In the genomic region with DNA sequence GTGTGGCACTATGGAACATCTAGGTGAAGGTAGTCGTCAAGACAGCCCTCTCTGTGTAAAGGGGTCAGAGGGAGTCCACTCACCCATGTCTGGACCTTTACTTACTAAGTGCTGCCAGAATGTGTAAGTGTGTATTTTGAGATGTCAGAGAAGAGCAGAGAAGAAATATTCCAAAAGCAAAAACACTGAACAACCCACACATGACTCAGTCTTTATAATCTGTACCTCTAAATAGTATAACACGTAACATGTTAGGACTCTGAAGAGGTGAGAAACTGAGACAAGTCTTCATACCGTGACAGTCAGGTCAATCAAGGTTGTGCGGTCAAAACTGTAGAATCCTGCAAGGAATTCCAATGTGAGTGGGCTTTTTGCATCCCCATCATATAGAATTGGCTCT, we compare ENCODE assay signal across 24 cellular contexts.
A peak's percentile ranks its signal among the peaks of the same experiment; 100 is the strongest.
DNase-seq lines count a peak whose midpoint lies in the region; ATAC-seq, FAIRE-seq and TF ChIP-seq lines count a peak whose summit lies in the region.
"Had no signal": no experiment of that assay in that cellular context is flagged by ENCODE, and none has a peak within 500 bp of the region (broad histone marks: within the 10 kb centered on the region; RNA-seq: fewer than 3 reads in every experiment).

No MANE protein-coding gene starts in this region.

- H2BK15ac ChIP-seq in mesendoderm (replicated peaks; ENCODE audit: low read depth): no peak overlapping the region

- no peak overlapping the region for H3K27ac Mint-ChIP-seq in activated CD4-positive, alpha-beta memory T cell treated with anti-CD3 and anti-CD28 coated beads, Interleukin-2, amount 10 ng/mL, durations not matched to agents 7 days and 5 days
- H3K27ac Mint-ChIP-seq: B cell; CD4-positive, alpha-beta T cell; CD8-positive, alpha-beta T cell had no signal

- no peaks in the 10 kb centered on the region for H3K79me1 ChIP-seq in mesendoderm (ENCODE audit: low read length)

- intact Hi-C loops in HepG2 (cut with micrococcal nuclease; ENCODE audit: unreplicated experiment) (no loop called here), right lobe of liver (cut with DNase I) (no loop called here), PC-9 (cut with micrococcal nuclease; ENCODE audit: unreplicated experiment) (no loop called here), psoas muscle (cut with DNase I) (no loop called here), lower leg skin (cut with DNase I; ENCODE audit: low total_unique reads) (no loop called here)

- H3K4me3 Mint-ChIP-seq in activated CD4-positive, alpha-beta memory T cell treated with anti-CD3 and anti-CD28 coated beads, Interleukin-2, amount 10 ng/mL, durations not matched to agents 7 days and 5 days: no peak overlapping the region
- H3K4me3 Mint-ChIP-seq: B cell; CD4-positive, alpha-beta T cell; CD8-positive, alpha-beta T cell had no signal

- H3K23ac ChIP-seq in mesendoderm (ENCODE audit: low read length): no peak overlapping the region

- DNase-seq in HepG2 (ENCODE audit: low spot score) (no peak), right lobe of liver (no peak), PC-9 (no peak), mesendoderm (no peak), psoas muscle (no peak), lower leg skin (ENCODE audit: low spot score in 2 of 2) (no peak), GM20000 (ENCODE audit: low spot score) (no peak)
- no peak for DNase-seq in activated CD4-positive, alpha-beta memory T cell treated with anti-CD3 and anti-CD28 coated beads, Interleukin-2, amount 10 ng/mL, durations not matched to agents 7 days and 5 days
- DNase-seq: AML-193; Caco-2; Calu3; CD4-positive, alpha-beta T cell; CD8-positive, alpha-beta T cell; DMS79 treated with DMSO at 0.1 percent for 48 hours; GF-D8 had no signal

- H3K4me1 ChIP-seq in HepG2 (ENCODE audit: insufficient read depth, low read length): no peaks in the 10 kb centered on the region
- H3K4me1 ChIP-seq in right lobe of liver: no peaks in the 10 kb centered on the region
- no peaks in the 10 kb centered on the region for H3K4me1 ChIP-seq in PC-9 (replicated peaks; ENCODE audit: insufficient read depth)
- H3K4me1 ChIP-seq in mesendoderm (ENCODE audit: control insufficient read depth, low read depth, low read length): no peaks in the 10 kb centered on the region
- no peaks in the 10 kb centered on the region for H3K4me1 ChIP-seq in psoas muscle

- 34% methylated on average over 4 of the region's 4 CpGs for WGBS in HepG2 (ENCODE audit: low lambda C conversion rate)
- 81% methylated on average over 4 of the region's 4 CpGs for WGBS in right lobe of liver (ENCODE audit: insufficient coverage, low coverage, low lambda C conversion rate, missing lambda C conversion rate)
- no CpG with 5 or more reads among the region's 4 CpGs for WGBS in mesendoderm (ENCODE audit: extremely low coverage, insufficient coverage, low lambda C conversion rate)
- WGBS in psoas muscle, 3 donors: 63 to 85% (median 70%) methylated on average over 4 of the region's 4 CpGs
- WGBS in lower leg skin, 2 donors: 90 to 95% methylated on average over 4 of the region's 4 CpGs

- no peaks in the 10 kb centered on the region for H3K27me3 ChIP-seq in HepG2 (ENCODE audit: control insufficient read depth in 1 of 2, insufficient read depth in 2 of 2, low read length in 2 of 2)
- no peaks in the 10 kb centered on the region for H3K27me3 ChIP-seq in right lobe of liver
- H3K27me3 ChIP-seq in PC-9 (ENCODE audit: insufficient read depth, low read depth): no peaks in the 10 kb centered on the region
- H3K27me3 ChIP-seq in mesendoderm (ENCODE audit: insufficient read depth, low read length, poor library complexity): no peaks in the 10 kb centered on the region
- no peaks in the 10 kb centered on the region for H3K27me3 ChIP-seq in psoas muscle (ENCODE audit: insufficient read depth in 3 of 3, low read length in 2 of 3)
- H3K27me3 ChIP-seq: BLaER1 treated with 17β-estradiol and CSF1 and Interleukin-3, amounts not matched to agents 10 nM and 100 nM had no signal

- H3K4me2 ChIP-seq in HepG2 (ENCODE audit: low read depth, low read length): no peak overlapping the region
- H3K4me2 ChIP-seq in PC-9: no peak overlapping the region
- no peak overlapping the region for H3K4me2 ChIP-seq in mesendoderm (ENCODE audit: low read length)
- H3K4me2 ChIP-seq: A549; BLaER1 treated with 17β-estradiol and CSF1 and Interleukin-3, amounts not matched to agents 10 nM and 100 nM had no signal

- H3K18ac ChIP-seq in mesendoderm (ENCODE audit: low read length): no peak overlapping the region

- H4K8ac ChIP-seq in mesendoderm (ENCODE audit: low read depth, low read length): peak overlapping the region; percentile 56

- no peak for ATAC-seq in HepG2
- ATAC-seq in right lobe of liver: no peak
- ATAC-seq in psoas muscle: peak in 3 of 4 donors; percentile 68 to 76 (median 73)
- ATAC-seq: A549; CD8-positive, alpha-beta T cell had no signal

- H3K9me3 Mint-ChIP-seq in activated CD4-positive, alpha-beta memory T cell treated with anti-CD3 and anti-CD28 coated beads, Interleukin-2, amount 10 ng/mL, durations not matched to agents 7 days and 5 days: no peaks in the 10 kb centered on the region
- H3K9me3 Mint-ChIP-seq: CD4-positive, alpha-beta T cell; CD8-positive, alpha-beta T cell had no signal

- H3K9ac ChIP-seq in HepG2 (ENCODE audit: insufficient read depth, low read depth, low read length) (no peak overlapping the region), mesendoderm (ENCODE audit: low read length) (no peak overlapping the region)
- H3K9ac ChIP-seq: BLaER1 treated with 17β-estradiol and CSF1 and Interleukin-3, amounts not matched to agents 10 nM and 100 nM had no signal

- H4K20me1 ChIP-seq in HepG2 (ENCODE audit: insufficient read depth, low read length): no peaks in the 10 kb centered on the region
- H4K20me1 ChIP-seq in PC-9 (ENCODE audit: insufficient read depth): no peaks in the 10 kb centered on the region
- H4K20me1 ChIP-seq: BLaER1 treated with 17β-estradiol and CSF1 and Interleukin-3, amounts not matched to agents 10 nM and 100 nM had no signal

- CTCF ChIA-PET in HepG2 (lab: Yijun Ruan, JAX; ENCODE audit: low intra/inter-chr PET ratio, low total read pairs): no interaction called here
- CTCF ChIA-PET in PC-9 (lab: Charles Lee): no interaction called here
- CTCF ChIA-PET in activated CD4-positive, alpha-beta memory T cell treated with anti-CD3 and anti-CD28 coated beads, Interleukin-2, amount 10 ng/mL, durations not matched to agents 7 days and 5 days (lab: Charles Lee): no interaction called here

- no peak overlapping the region for H2AK5ac ChIP-seq in mesendoderm (ENCODE audit: low read length)

- no peak overlapping the region for H3K27ac ChIP-seq in HepG2 (ENCODE audit: extremely low read length, insufficient read depth, low read length)
- H3K27ac ChIP-seq in right lobe of liver: no peak overlapping the region
- no peak overlapping the region for H3K27ac ChIP-seq in PC-9
- no peak overlapping the region for H3K27ac ChIP-seq in mesendoderm (ENCODE audit: low read depth, low read length)
- no peak overlapping the region for H3K27ac ChIP-seq in psoas muscle
- H3K27ac ChIP-seq: 22Rv1; A549; BLaER1 treated with 17β-estradiol and CSF1 and Interleukin-3, amounts not matched to agents 10 nM and 100 nM; C4-2B had no signal

- H3K36me3 ChIP-seq in HepG2 (replicated peaks in 1 of 2; ENCODE audit: control insufficient read depth in 1 of 2, insufficient read depth in 2 of 2, low read length in 2 of 2) (no peaks in the 10 kb centered on the region), right lobe of liver (no peaks in the 10 kb centered on the region), PC-9 (ENCODE audit: low read depth) (no peaks in the 10 kb centered on the region), mesendoderm (ENCODE audit: control insufficient read depth, insufficient read depth, low read length) (no peaks in the 10 kb centered on the region), psoas muscle (ENCODE audit: insufficient read depth in 1 of 2, low read depth in 1 of 2) (no peaks in the 10 kb centered on the region)
- H3K36me3 ChIP-seq: BLaER1 treated with 17β-estradiol and CSF1 and Interleukin-3, amounts not matched to agents 10 nM and 100 nM had no signal

- no peaks in the 10 kb centered on the region for H3K4me1 Mint-ChIP-seq in activated CD4-positive, alpha-beta memory T cell treated with anti-CD3 and anti-CD28 coated beads, Interleukin-2, amount 10 ng/mL, durations not matched to agents 7 days and 5 days
- H3K4me1 Mint-ChIP-seq: B cell had no signal

- TF ChIP-seq CTCF in HepG2 (CRISPR knock-in tag; IDR thresholded peaks at IDR 0.05): no peak
- no peak for TF ChIP-seq CTCF in right lobe of liver (IDR thresholded peaks at IDR 0.05)
- no peak for TF ChIP-seq CTCF in PC-9 (conservative IDR thresholded peaks at IDR 0.05)
- no peak for TF ChIP-seq CTCF in psoas muscle (IDR thresholded peaks at IDR 0.05)
- TF ChIP-seq CTCF in lower leg skin (IDR thresholded peaks at IDR 0.05): no peak
- TF ChIP-seq CTCF in GM20000 (IDR thresholded peaks at IDR 0.05; ENCODE audit: extremely low read depth, missing control alignments): no peak

- POLR2A ChIA-PET in HepG2 (lab: Yijun Ruan, JAX): no interaction called here
- POLR2A ChIA-PET in PC-9 (lab: Charles Lee; ENCODE audit: unreplicated experiment): no interaction called here
- POLR2A ChIA-PET in activated CD4-positive, alpha-beta memory T cell treated with anti-CD3 and anti-CD28 coated beads, Interleukin-2, amount 10 ng/mL, durations not matched to agents 7 days and 5 days (lab: Charles Lee): no interaction called here

- H3K36me3 Mint-ChIP-seq in activated CD4-positive, alpha-beta memory T cell treated with anti-CD3 and anti-CD28 coated beads, Interleukin-2, amount 10 ng/mL, durations not matched to agents 7 days and 5 days (ENCODE audit: low read depth): no peaks in the 10 kb centered on the region
- H3K36me3 Mint-ChIP-seq: CD8-positive, alpha-beta T cell had no signal

- H4K5ac ChIP-seq in mesendoderm (ENCODE audit: low read length): no peak overlapping the region

- H3K4me3 ChIP-seq in HepG2 (replicated peaks in 1 of 3; ENCODE audit: insufficient read depth in 1 of 3, low read depth in 2 of 3, low read length in 3 of 3) (no peak overlapping the region), right lobe of liver (no peak overlapping the region), PC-9 (no peak overlapping the region), mesendoderm (ENCODE audit: low read length) (no peak overlapping the region), psoas muscle (no peak overlapping the region), lower leg skin (ENCODE audit: low read depth, poor library complexity, severe bottlenecking) (no peak overlapping the region)
- H3K4me3 ChIP-seq: A549; BLaER1 treated with 17β-estradiol and CSF1 and Interleukin-3, amounts not matched to agents 10 nM and 100 nM had no signal

- H3K79me2 ChIP-seq in HepG2 (ENCODE audit: insufficient read depth, low read length): no peaks in the 10 kb centered on the region
- no peaks in the 10 kb centered on the region for H3K79me2 ChIP-seq in PC-9 (ENCODE audit: low read depth)
- no peaks in the 10 kb centered on the region for H3K79me2 ChIP-seq in mesendoderm (ENCODE audit: control insufficient read depth, insufficient read depth, low read length)

- no peak overlapping the region for H3K56ac ChIP-seq in mesendoderm (ENCODE audit: low read length)

- no peaks in the 10 kb centered on the region; the same call in 1 of the 2 replicates for H3K9me2 ChIP-seq in PC-9 (ENCODE audit: insufficient read depth)

- TF ChIP-seq RAD21 in HepG2 (CRISPR knock-in tag; IDR thresholded peaks at IDR 0.05): no peak

- no peak overlapping the region for H2BK5ac ChIP-seq in mesendoderm (ENCODE audit: low read length)

- BruUV-seq in HepG2 (replicated peaks; lab: Mats Ljungman, UMichigan) (no TSS peak), PC-9 (replicated peaks; lab: Mats Ljungman, UMichigan) (no TSS peak)

- TF ChIP-seq EP300 in HepG2 (IDR thresholded peaks at IDR 0.05; ENCODE audit: low read depth in 2 of 2, low read length in 2 of 2) (no peak), HepG2 (CRISPR knock-in tag; IDR thresholded peaks at IDR 0.05; ENCODE audit: borderline replicate concordance) (no peak)

- TF ChIP-seq POLR2A in HepG2 (IDR thresholded peaks at IDR 0.05; ENCODE audit: insufficient read depth in 1 of 2, low read depth in 2 of 2, low read length in 2 of 2): no peak
- no peak for TF ChIP-seq POLR2A in right lobe of liver (IDR thresholded peaks at IDR 0.05)
- TF ChIP-seq POLR2A in lower leg skin (IDR thresholded peaks at IDR 0.05): no peak

- no peak for FAIRE-seq in HepG2 (lab: Jason Lieb, UNC)
- FAIRE-seq: A549, D721Med, G401.6, GM12891, GM19239 had no signal

- H3K4ac ChIP-seq in mesendoderm (ENCODE audit: low read depth, low read length): no peak overlapping the region

- no peaks in the 10 kb centered on the region for H3F3A ChIP-seq in PC-9 (ENCODE audit: insufficient read depth, low read depth)

- H2AFZ ChIP-seq in HepG2 (ENCODE audit: low read length) (peak overlapping the region; percentile 6), PC-9 (peak overlapping the region; percentile 17; the same call in 1 of the 2 replicates)

- H3K27me3 Mint-ChIP-seq in activated CD4-positive, alpha-beta memory T cell treated with anti-CD3 and anti-CD28 coated beads, Interleukin-2, amount 10 ng/mL, durations not matched to agents 7 days and 5 days: no peaks in the 10 kb centered on the region
- H3K27me3 Mint-ChIP-seq: B cell; CD4-positive, alpha-beta T cell had no signal

- H2BK120ac ChIP-seq in mesendoderm (ENCODE audit: low read depth, low read length): no peak overlapping the region

- in situ Hi-C loops in HepG2 (cut with HindIII; ENCODE audit: extremely low pct_ligation_motif_present, low pct_unique_long_range_greater_than_20kb): no loop called here

- H3K9me3 ChIP-seq in HepG2 (ENCODE audit: low read length): no peaks in the 10 kb centered on the region
- no peaks in the 10 kb centered on the region for H3K9me3 ChIP-seq in right lobe of liver
- no peaks in the 10 kb centered on the region for H3K9me3 ChIP-seq in PC-9 (ENCODE audit: insufficient read depth, low read depth)
- H3K9me3 ChIP-seq in psoas muscle: no peaks in the 10 kb centered on the region
- H3K9me3 ChIP-seq: A549; BLaER1 treated with 17β-estradiol and CSF1 and Interleukin-3, amounts not matched to agents 10 nM and 100 nM; Caco-2 had no signal

Comparison
In these comparisons a context has a peak if more than half of its experiments do, and no peak if none do; other contexts are left out.
1. ATAC-seq: peak in psoas muscle (3 of 4); none in HepG2 (single experiment) and right lobe of liver (0 of 4).